ENCODE assay signal across 1 cellular context in the genomic region with DNA sequence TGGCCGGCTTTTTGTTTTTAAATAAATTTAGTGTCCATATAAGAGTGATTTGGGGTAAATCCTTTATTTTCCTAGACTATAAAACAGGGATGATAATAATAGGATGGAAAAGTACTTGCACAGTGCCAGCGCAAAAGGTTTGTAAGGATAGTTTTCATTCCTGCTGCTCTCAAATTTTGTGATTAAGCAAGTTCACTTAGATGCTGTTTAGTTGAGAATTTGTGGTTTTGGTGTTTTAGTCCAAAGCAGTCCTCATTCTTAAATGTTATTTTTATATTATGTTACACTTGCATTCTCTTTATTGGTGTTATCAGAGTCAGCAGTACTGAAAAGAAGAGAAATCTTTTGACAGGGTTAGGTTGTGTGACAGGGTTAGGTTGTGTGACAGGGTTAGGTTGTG.
TF ChIP-seq lines count a peak whose summit lies in the region.

No MANE protein-coding gene starts in this region.

TF ChIP-seq in IMR-90, 13 proteins besides CTCF, POLR2A, EP300 and RAD21:
- no peak for TF ChIP-seq FOS (IDR thresholded peaks at IDR 0.05; ENCODE audit: low read depth, low read length)
- no peak for TF ChIP-seq SMC3 (IDR thresholded peaks at IDR 0.05; ENCODE audit: low read depth, low read length)
- no peak for TF ChIP-seq MAZ (IDR thresholded peaks at IDR 0.05; ENCODE audit: borderline replicate concordance, low read depth, low read length)
- no peak for TF ChIP-seq CEBPB (IDR thresholded peaks at IDR 0.05; ENCODE audit: low read depth, low read length)
- no peak for TF ChIP-seq MAFK (IDR thresholded peaks at IDR 0.05; ENCODE audit: low read depth, low read length)
- TF ChIP-seq, protein P1, sequence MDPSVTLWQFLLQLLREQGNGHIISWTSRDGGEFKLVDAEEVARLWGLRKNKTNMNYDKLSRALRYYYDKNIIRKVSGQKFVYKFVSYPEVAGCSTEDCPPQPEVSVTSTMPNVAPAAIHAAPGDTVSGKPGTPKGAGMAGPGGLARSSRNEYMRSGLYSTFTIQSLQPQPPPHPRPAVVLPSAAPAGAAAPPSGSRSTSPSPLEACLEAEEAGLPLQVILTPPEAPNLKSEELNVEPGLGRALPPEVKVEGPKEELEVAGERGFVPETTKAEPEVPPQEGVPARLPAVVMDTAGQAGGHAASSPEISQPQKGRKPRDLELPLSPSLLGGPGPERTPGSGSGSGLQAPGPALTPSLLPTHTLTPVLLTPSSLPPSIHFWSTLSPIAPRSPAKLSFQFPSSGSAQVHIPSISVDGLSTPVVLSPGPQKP (IDR thresholded peaks at IDR 0.05; ENCODE audit: borderline replicate concordance, low read depth, low read length): no peak
- no peak for TF ChIP-seq RFX5 (IDR thresholded peaks at IDR 0.05; ENCODE audit: low read depth, low read length)
- TF ChIP-seq, protein P2, sequence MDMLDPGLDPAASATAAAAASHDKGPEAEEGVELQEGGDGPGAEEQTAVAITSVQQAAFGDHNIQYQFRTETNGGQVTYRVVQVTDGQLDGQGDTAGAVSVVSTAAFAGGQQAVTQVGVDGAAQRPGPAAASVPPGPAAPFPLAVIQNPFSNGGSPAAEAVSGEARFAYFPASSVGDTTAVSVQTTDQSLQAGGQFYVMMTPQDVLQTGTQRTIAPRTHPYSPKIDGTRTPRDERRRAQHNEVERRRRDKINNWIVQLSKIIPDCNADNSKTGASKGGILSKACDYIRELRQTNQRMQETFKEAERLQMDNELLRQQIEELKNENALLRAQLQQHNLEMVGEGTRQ (IDR thresholded peaks at IDR 0.05; ENCODE audit: low read depth, low read length): no peak
- no peak for TF ChIP-seq BHLHE40 (IDR thresholded peaks at IDR 0.05; ENCODE audit: low read depth, low read length)
- TF ChIP-seq MXI1 (IDR thresholded peaks at IDR 0.05; ENCODE audit: borderline replicate concordance, low read depth, low read length): no peak
- TF ChIP-seq RCOR1 (IDR thresholded peaks at IDR 0.05; ENCODE audit: insufficient replicate concordance, low read length): no peak
- no peak for TF ChIP-seq CHD1 (IDR thresholded peaks at IDR 0.05; ENCODE audit: low read depth, low read length)
- no peak for TF ChIP-seq NFE2L2 (IDR thresholded peaks at IDR 0.05; ENCODE audit: low read depth, low read length)
